Comparison of ENCODE assay signal across 1 cellular context in genomic region chr6:107877968-107878367, GRCh38.
TF ChIP-seq lines count a peak whose summit lies in the region.

No MANE protein-coding gene starts in this region.

TF ChIP-seq in GM12878, 131 proteins besides CTCF, POLR2A, EP300 and RAD21 (continued from another document):
- TF ChIP-seq E4F1 (IDR thresholded peaks at IDR 0.05; ENCODE audit: borderline replicate concordance, partially characterized antibody) (no peak), EGR1 (IDR thresholded peaks at IDR 0.05; ENCODE audit: borderline replicate concordance in 1 of 2, low read depth in 2 of 2, low read length in 2 of 2) (no peak), ATF3 (IDR thresholded peaks at IDR 0.05; ENCODE audit: borderline replicate concordance, extremely low read depth, low read depth, low read length) (no peak), CBFB (IDR thresholded peaks at IDR 0.05; ENCODE audit: low read depth) (no peak), RUNX3 (IDR thresholded peaks at IDR 0.05; ENCODE audit: low read length) (peak; percentile 46)
